Comparison of ENCODE assay signal across 23 cellular contexts in genomic region chr12:127941332-127941731, GRCh38.
DNase-seq lines count a peak whose midpoint lies in the region; FAIRE-seq and TF ChIP-seq lines count a peak whose summit lies in the region.
"Had no signal": no experiment of that assay in that cellular context is flagged by ENCODE, and none has a peak within 500 bp of the region (broad histone marks: within the 10 kb centered on the region; RNA-seq: fewer than 3 reads in every experiment).

No MANE protein-coding gene starts in this region.

- peak overlapping the region; percentile 0 for H3K4me2 ChIP-seq in astrocyte (ENCODE audit: low read length)
- H3K4me2 ChIP-seq: A549; BLaER1 treated with 17β-estradiol and CSF1 and Interleukin-3, amounts not matched to agents 10 nM and 100 nM had no signal

- H3K4me1 Mint-ChIP-seq in astrocyte (ENCODE audit: low read depth, unreplicated experiment) = no peaks in the 10 kb centered on the region
- H3K4me1 Mint-ChIP-seq in activated CD4-positive, alpha-beta memory T cell treated with anti-CD3 and anti-CD28 coated beads for 36 hours (ENCODE audit: low read depth) = no peaks in the 10 kb centered on the region
- H3K4me1 Mint-ChIP-seq: B cell, IgD-negative memory B cell had no signal

- H2AFZ ChIP-seq in astrocyte (ENCODE audit: low read depth, low read length) = no peak overlapping the region

- FAIRE-seq in astrocyte (lab: Jason Lieb, UNC) = peak; percentile 80
- FAIRE-seq: A549, GM12878, H1, HepG2 had no signal

- no peak overlapping the region for H3K27ac Mint-ChIP-seq in astrocyte (ENCODE audit: unreplicated experiment)
- H3K27ac Mint-ChIP-seq in activated CD4-positive, alpha-beta memory T cell treated with anti-CD3 and anti-CD28 coated beads for 36 hours = no peak overlapping the region
- H3K27ac Mint-ChIP-seq: B cell; CD8-positive, alpha-beta T cell; H9; IgD-negative memory B cell had no signal

- no peaks in the 10 kb centered on the region for H3K9me3 ChIP-seq in astrocyte (ENCODE audit: insufficient read depth, low read depth, low read length)
- H3K9me3 ChIP-seq: A549; BLaER1 treated with 17β-estradiol and CSF1 and Interleukin-3, amounts not matched to agents 10 nM and 100 nM had no signal

- no peaks in the 10 kb centered on the region for H3K27me3 ChIP-seq in astrocyte (ENCODE audit: insufficient read depth, low read length)
- H3K27me3 ChIP-seq: BLaER1 treated with 17β-estradiol and CSF1 and Interleukin-3, amounts not matched to agents 10 nM and 100 nM had no signal

- no peaks in the 10 kb centered on the region for H3K27me3 Mint-ChIP-seq in astrocyte (ENCODE audit: low read depth, unreplicated experiment)
- no peaks in the 10 kb centered on the region for H3K27me3 Mint-ChIP-seq in activated CD4-positive, alpha-beta memory T cell treated with anti-CD3 and anti-CD28 coated beads for 36 hours
- H3K27me3 Mint-ChIP-seq: B cell, IgD-negative memory B cell had no signal

- no peak overlapping the region for H3K4me3 Mint-ChIP-seq in astrocyte (ENCODE audit: unreplicated experiment)
- no peak overlapping the region for H3K4me3 Mint-ChIP-seq in activated CD4-positive, alpha-beta memory T cell treated with anti-CD3 and anti-CD28 coated beads for 36 hours
- H3K4me3 Mint-ChIP-seq: B cell; CD8-positive, alpha-beta T cell; H9; IgD-negative memory B cell had no signal

- no peak overlapping the region for H3K4me3 ChIP-seq in AG10803 (ENCODE audit: low read length)
- no peak overlapping the region for H3K4me3 ChIP-seq in astrocyte (ENCODE audit: insufficient read depth, low read depth, low read length)
- H3K4me3 ChIP-seq in fibroblast of villous mesenchyme (ENCODE audit: low read depth, low read length) = no peak overlapping the region
- H3K4me3 ChIP-seq: A549; BLaER1 treated with 17β-estradiol and CSF1 and Interleukin-3, amounts not matched to agents 10 nM and 100 nM; GM12878 had no signal

- peaks cover 5% of the 10 kb centered on the region for H3K4me1 ChIP-seq in astrocyte (ENCODE audit: insufficient read depth, low read length)
- H3K4me1 ChIP-seq: A549; BLaER1 treated with 17β-estradiol and CSF1 and Interleukin-3, amounts not matched to agents 10 nM and 100 nM had no signal

- peaks cover 22% of the 10 kb centered on the region for H3K9me3 Mint-ChIP-seq in astrocyte (ENCODE audit: unreplicated experiment)
- H3K9me3 Mint-ChIP-seq in activated CD4-positive, alpha-beta memory T cell treated with anti-CD3 and anti-CD28 coated beads for 36 hours = peaks cover 17% of the 10 kb centered on the region

- no peak for TF ChIP-seq CTCF in AG10803 (conservative IDR thresholded peaks at IDR 0.05; ENCODE audit: low read length)
- TF ChIP-seq CTCF in astrocyte (IDR thresholded peaks at IDR 0.05; ENCODE audit: insufficient read depth, low read depth, low read length) = no peak
- TF ChIP-seq CTCF in fibroblast of villous mesenchyme (IDR thresholded peaks at IDR 0.05; ENCODE audit: insufficient read depth, low read depth, low read length) = no peak

- POLR2A ChIA-PET in activated CD4-positive, alpha-beta memory T cell treated with anti-CD3 and anti-CD28 coated beads for 36 hours (lab: Charles Lee) = no interaction called here

- no peak overlapping the region for H3K27ac ChIP-seq in astrocyte (ENCODE audit: low read depth, low read length)
- no peak overlapping the region for H3K27ac ChIP-seq in caudate nucleus (ENCODE audit: low read depth, low read length)
- H3K27ac ChIP-seq: 22Rv1; A549; BLaER1 treated with 17β-estradiol and CSF1 and Interleukin-3, amounts not matched to agents 10 nM and 100 nM had no signal

- no peaks in the 10 kb centered on the region for H3K36me3 Mint-ChIP-seq in astrocyte (ENCODE audit: low read depth, unreplicated experiment)
- H3K36me3 Mint-ChIP-seq in activated CD4-positive, alpha-beta memory T cell treated with anti-CD3 and anti-CD28 coated beads for 36 hours = no peaks in the 10 kb centered on the region
- H3K36me3 Mint-ChIP-seq: CD8-positive, alpha-beta T cell; IgD-negative memory B cell had no signal

- DNase-seq in AG10803 (ENCODE audit: low read depth) = peak; percentile 41
- DNase-seq in M059J (ENCODE audit: low read depth) = peak; percentile 27
- DNase-seq in astrocyte (ENCODE audit: low read depth) = peak; percentile 60
- DNase-seq in fibroblast of villous mesenchyme (ENCODE audit: low read depth) = peak; percentile 80
- DNase-seq in caudate nucleus (lab: John Stamatoyannopoulos, UW) = no peak
- DNase-seq in GOT3 (lab: John Stamatoyannopoulos, UW) = no peak
- no peak for DNase-seq in activated CD4-positive, alpha-beta memory T cell treated with anti-CD3 and anti-CD28 coated beads for 36 hours
- no peak for DNase-seq in SHP77 (lab: John Stamatoyannopoulos, UW)
- DNase-seq: Calu3; CD8-positive, alpha-beta T cell; DMS 273 treated with DMSO at 0.1 percent for 48 hours; DMS53; DND-41; GF-D8; H9 had no signal

- H3K79me2 ChIP-seq in astrocyte (ENCODE audit: insufficient read depth, low read length) = no peaks in the 10 kb centered on the region

- H3K36me3 ChIP-seq in astrocyte (ENCODE audit: insufficient read depth, low read length) = no peaks in the 10 kb centered on the region
- H3K36me3 ChIP-seq: BLaER1 treated with 17β-estradiol and CSF1 and Interleukin-3, amounts not matched to agents 10 nM and 100 nM had no signal

- H3K9ac ChIP-seq in astrocyte (ENCODE audit: low read length) = no peak overlapping the region
- H3K9ac ChIP-seq: BLaER1 treated with 17β-estradiol and CSF1 and Interleukin-3, amounts not matched to agents 10 nM and 100 nM had no signal

- no peaks in the 10 kb centered on the region for H4K20me1 ChIP-seq in astrocyte (ENCODE audit: insufficient read depth, low read length)
- H4K20me1 ChIP-seq: BLaER1 treated with 17β-estradiol and CSF1 and Interleukin-3, amounts not matched to agents 10 nM and 100 nM had no signal

- CTCF ChIA-PET in activated CD4-positive, alpha-beta memory T cell treated with anti-CD3 and anti-CD28 coated beads for 36 hours (lab: Charles Lee) = no interaction called here

- intact Hi-C loops in activated CD4-positive, alpha-beta memory T cell treated with anti-CD3 and anti-CD28 coated beads for 36 hours (cut with micrococcal nuclease) = no loop called here

Comparison
In these comparisons a context has a peak if more than half of its experiments do, and no peak if none do; other contexts are left out.
1. DNase-seq: peak in AG10803 (single experiment), M059J (single experiment), astrocyte (single experiment) and fibroblast of villous mesenchyme (single experiment); none in caudate nucleus (0 of 61), GOT3 (single experiment), activated CD4-positive, alpha-beta memory T cell treated with anti-CD3 and anti-CD28 coated beads for 36 hours (single experiment) and SHP77 (0 of 2).